8 cellular contexts compared by ENCODE assay signal in the genomic region with DNA sequence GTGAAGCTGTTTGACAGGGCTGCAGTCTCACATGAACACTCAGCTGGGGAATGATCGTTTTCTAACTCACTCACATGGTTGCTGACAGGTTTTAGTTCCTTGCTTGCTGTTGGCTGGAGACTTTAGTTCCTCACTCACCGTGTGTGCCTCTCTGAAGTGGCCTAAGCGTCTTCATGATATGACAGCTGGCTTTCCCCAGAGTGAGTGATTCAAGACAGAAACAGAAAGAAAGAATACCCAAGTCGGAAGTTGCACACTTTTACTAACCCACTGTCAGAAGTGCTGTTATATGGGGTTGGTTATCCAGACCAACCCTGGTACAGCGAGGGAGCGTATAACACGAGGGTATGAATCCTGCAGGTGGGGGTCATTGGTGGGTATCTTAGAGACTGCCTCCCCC.
DNase-seq lines count a peak whose midpoint lies in the region; ATAC-seq and TF ChIP-seq lines count a peak whose summit lies in the region.

No MANE protein-coding gene starts in this region.

- intact Hi-C loops in activated B cell treated with CpG ODN at 0.5 μM for 24 hours (cut with micrococcal nuclease): loop anchor here (1.0 kb wide), 1 partner anchor 67 kb away; no protein-coding TSS in a partner anchor
- intact Hi-C loops in spleen (cut with DNase I; ENCODE audit: low total_unique reads): no loop called here
- intact Hi-C loops in dorsolateral prefrontal cortex (cut with DNase I): no loop called here

- POLR2A ChIA-PET in activated B cell treated with CpG ODN at 0.5 μM for 24 hours (lab: Charles Lee): interaction anchor here (0.5 to 0.6 kb wide), 2 partner anchors 67 to 227 kb away, joined by 3 to 6 read pairs; no protein-coding TSS in a partner anchor

- H3K4me1 Mint-ChIP-seq in activated B cell treated with CpG ODN at 0.5 μM for 24 hours: peaks cover 16% of the 10 kb centered on the region

- H3K4me1 ChIP-seq in spleen (peaks cover 0 to 45% (median 11%) of the 10 kb centered on the region in 6 donors), HAP-1 (peaks cover 24% of the 10 kb centered on the region)

- H3K4me3 ChIP-seq in spleen: peak overlapping the region in 1 of 8 donors; percentile 21
- H3K4me3 ChIP-seq in HAP-1: no peak overlapping the region
- H3K4me3 ChIP-seq in dorsolateral prefrontal cortex: no peak overlapping the region

- peak; percentile 100 for ATAC-seq in HG03097 (IDR thresholded peaks at IDR 0.05; ENCODE audit: low FRiP score, unreplicated experiment)
- peak; percentile 92 for ATAC-seq in activated B cell treated with CpG ODN at 0.5 μM for 24 hours (ENCODE audit: low read depth)

- H3K36me3 ChIP-seq in spleen (no peaks in the 10 kb centered on the region), HAP-1 (replicated peaks) (no peaks in the 10 kb centered on the region)

- TF ChIP-seq POLR2A in spleen (IDR thresholded peaks at IDR 0.05): no peak

- peak overlapping the region; percentile 31 to 83 (median 63) for H3K27ac ChIP-seq in spleen
- H3K27ac ChIP-seq in dorsolateral prefrontal cortex: no peak overlapping the region

- no peaks in the 10 kb centered on the region for H3K27me3 Mint-ChIP-seq in activated B cell treated with CpG ODN at 0.5 μM for 24 hours

- no peaks in the 10 kb centered on the region for H3K36me3 Mint-ChIP-seq in activated B cell treated with CpG ODN at 0.5 μM for 24 hours (ENCODE audit: low read depth)

- CTCF ChIA-PET in activated B cell treated with CpG ODN at 0.5 μM for 24 hours (lab: Charles Lee): interaction anchor here (1.0 kb wide), 1 partner anchor 350 kb away, joined by 4 read pairs; no protein-coding TSS in a partner anchor

- TF ChIP-seq CTCF in activated B cell treated with CpG ODN at 0.5 μM for 24 hours (IDR thresholded peaks at IDR 0.05) (no peak), spleen (IDR thresholded peaks at IDR 0.05 in 8 of 11, conservative IDR thresholded peaks at IDR 0.05 in 3 of 11) (no peak), dorsolateral prefrontal cortex (IDR thresholded peaks at IDR 0.05 in 54 of 56, conservative IDR thresholded peaks at IDR 0.05 in 2 of 56; ENCODE audit: low read depth in 1 of 56, partially characterized antibody in 56 of 56) (no peak)

- H3K27me3 ChIP-seq in spleen (replicated peaks in 1 of 7): no peaks in the 10 kb centered on the region
- no peaks in the 10 kb centered on the region for H3K27me3 ChIP-seq in HAP-1 (ENCODE audit: low read depth)
- no peaks in the 10 kb centered on the region for H3K27me3 ChIP-seq in dorsolateral prefrontal cortex

- WGBS in spleen, 5 donors: 43 to 50% (median 49%) methylated on average over 7 of the region's 7 CpGs

- in situ Hi-C loops in HAP-1 (cut with MboI; ENCODE audit: low sequenced_read_pairs): no loop called here

- DNase-seq in GM19240 (ENCODE audit: insufficient read length, low spot score): peak; percentile 67
- DNase-seq in activated B cell treated with CpG ODN at 0.5 μM for 24 hours: no peak
- DNase-seq in spleen: no peak
- DNase-seq in OCI-M2 (lab: John Stamatoyannopoulos, UW; ENCODE audit: unreplicated experiment): no peak
- no peak for DNase-seq in HAP-1 (ENCODE audit: low spot score in 2 of 2)
- no peak for DNase-seq in inferior parietal cortex (ENCODE audit: extremely low spot score)
- DNase-seq in dorsolateral prefrontal cortex: no peak

- peak overlapping the region; percentile 8 for H3K4me3 Mint-ChIP-seq in activated B cell treated with CpG ODN at 0.5 μM for 24 hours

- no peaks in the 10 kb centered on the region for H3K9me3 Mint-ChIP-seq in activated B cell treated with CpG ODN at 0.5 μM for 24 hours

- no peaks in the 10 kb centered on the region for H3K9me3 ChIP-seq in spleen
- no peaks in the 10 kb centered on the region for H3K9me3 ChIP-seq in HAP-1

- H3K27ac Mint-ChIP-seq in activated B cell treated with CpG ODN at 0.5 μM for 24 hours: peak overlapping the region; percentile 76

Comparison
In these comparisons a context has a peak if more than half of its experiments do, and no peak if none do; other contexts are left out.
1. H3K27ac ChIP-seq: peak in spleen (8 of 8); none in dorsolateral prefrontal cortex (0 of 59).